10 cellular contexts compared by ENCODE assay signal in genomic region chr11:7987560-7987883, GRCh38. TPM values are rescaled to one million over a fixed set of nuclear protein-coding genes. Genes with fewer than 3 reads are reported as not detected.
DNase-seq lines count a peak whose midpoint lies in the region; TF ChIP-seq lines count a peak whose summit lies in the region.
"Not testable (repeated sequence)": the region's sequence is repeated elsewhere in the genome, so short reads cannot be mapped to it uniquely, and the experiment has no call there.
"Had no signal": no experiment of that assay in that cellular context is flagged by ENCODE, and none has a peak within 500 bp of the region (broad histone marks: within the 10 kb centered on the region; RNA-seq: fewer than 3 reads in every experiment).

No MANE protein-coding gene starts in this region.

- TF ChIP-seq EP300 in neural cell (conservative IDR thresholded peaks at IDR 0.05; ENCODE audit: poor library complexity, severe bottlenecking) = not testable (repeated sequence)

- H3K4me3 Mint-ChIP-seq in activated T-helper 1 cell treated with anti-CD3 and anti-CD28 coated beads, Interleukin-12 subunit alpha, Interleukin-12 subunit beta, Interleukin-2, Interleukin-4 antibody, amounts not matched to agents 30 ng/mL and 10 ng/mL and 1 ng/mL, durations not matched to agents 14 hours and 24 hours and 36 hours = peak overlapping the region; percentile 99

- H3K4me2 ChIP-seq in BLaER1 treated with 17β-estradiol and CSF1 and Interleukin-3, amounts not matched to agents 10 nM and 100 nM = peak overlapping the region; percentile 87 to 98 (median 97)
- H3K4me2 ChIP-seq in OCI-LY3 (ENCODE audit: low read length) (peak overlapping the region; percentile 97), neural cell (ENCODE audit: low read length) (peak overlapping the region; percentile 93)

- peak overlapping the region; percentile 50 to 92 (median 83); a peak in 21 of 22 replicates for H3K27ac ChIP-seq in BLaER1 treated with 17β-estradiol and CSF1 and Interleukin-3, amounts not matched to agents 10 nM and 100 nM
- H3K27ac ChIP-seq in HEK293 (ENCODE audit: extremely low read depth, low read depth, low read length); OCI-LY3 (ENCODE audit: low read length); ectodermal cell (ENCODE audit: insufficient read depth, low read depth, low read length, poor library complexity, severe bottlenecking); iPS-18a (ENCODE audit: low read length): not testable (repeated sequence)
- H3K27ac ChIP-seq in neural cell (ENCODE audit: low read length) (peak overlapping the region; percentile 53), subcutaneous abdominal adipose tissue (ENCODE audit: low read depth, low read length) (peak overlapping the region; percentile 66)

- H3F3A ChIP-seq in neural cell (ENCODE audit: insufficient read depth, low read length, poor library complexity, severe bottlenecking) = not testable (repeated sequence)

- not testable (repeated sequence) for H3K27me3 ChIP-seq in BLaER1 treated with 17β-estradiol and CSF1 and Interleukin-3, amounts not matched to agents 10 nM and 100 nM; OCI-LY3 (ENCODE audit: low read depth, low read length); ectodermal cell (ENCODE audit: control insufficient read depth, insufficient read depth, low read length, poor library complexity, severe bottlenecking); iPS-18a (ENCODE audit: control insufficient read depth, insufficient read depth, low read length); neural cell (ENCODE audit: insufficient read depth, low read depth, low read length); subcutaneous abdominal adipose tissue (ENCODE audit: control insufficient read depth in 5 of 5, insufficient read depth in 4 of 5, low read length in 5 of 5)

- not testable (repeated sequence) for H2AFZ ChIP-seq in OCI-LY3 (ENCODE audit: low read depth, low read length); neural cell (ENCODE audit: low read depth, low read length)

- CTCF ChIA-PET in HEK293 (lab: Yijun Ruan, JAX) = interaction anchor here (0.6 to 5.7 kb wide), 27 partner anchors 8 to 1061 kb away, joined by 3 to 85 read pairs (median 5); partner anchors contain the start of genes OR10A3 and ZNF215

- H3K36me3 ChIP-seq in BLaER1 treated with 17β-estradiol and CSF1 and Interleukin-3, amounts not matched to agents 10 nM and 100 nM = peaks cover 27 to 48% (median 45%) of the 10 kb centered on the region in 11 experiments
- H3K36me3 ChIP-seq in HEK293 (ENCODE audit: control insufficient read depth in 2 of 2, insufficient read depth in 1 of 2, low read length in 2 of 2) = peaks cover 4 to 38% of the 10 kb centered on the region in 2 experiments; a peak in 2 of 3 replicates
- H3K36me3 ChIP-seq in OCI-LY3 (replicated peaks; ENCODE audit: low read depth, low read length) = peaks cover 22% of the 10 kb centered on the region
- peaks cover 13% of the 10 kb centered on the region for H3K36me3 ChIP-seq in ectodermal cell (ENCODE audit: control insufficient read depth, insufficient read depth, low read length)
- peaks cover 22% of the 10 kb centered on the region for H3K36me3 ChIP-seq in iPS-18a (ENCODE audit: control insufficient read depth, low read depth, low read length)
- not testable (repeated sequence) for H3K36me3 ChIP-seq in neural cell (ENCODE audit: insufficient read depth, low read length)
- peaks cover 6 to 18% (median 14%) of the 10 kb centered on the region in 5 donors for H3K36me3 ChIP-seq in subcutaneous abdominal adipose tissue (ENCODE audit: control insufficient read depth in 5 of 5, insufficient read depth in 5 of 5, low read length in 5 of 5)

- peaks cover 20% of the 10 kb centered on the region for H3K36me3 Mint-ChIP-seq in activated T-helper 1 cell treated with anti-CD3 and anti-CD28 coated beads, Interleukin-12 subunit alpha, Interleukin-12 subunit beta, Interleukin-2, Interleukin-4 antibody, amounts not matched to agents 30 ng/mL and 10 ng/mL and 1 ng/mL, durations not matched to agents 14 hours and 24 hours and 36 hours (ENCODE audit: low read depth)

- H3K9me2 ChIP-seq in neural cell (ENCODE audit: insufficient read depth, low read length) = not testable (repeated sequence)

- H3K79me2 ChIP-seq in OCI-LY3 (ENCODE audit: low read length) (peaks cover 41% of the 10 kb centered on the region), neural cell (replicated peaks; ENCODE audit: insufficient read depth, low read length) (peaks cover 18% of the 10 kb centered on the region)

- H4K20me1 ChIP-seq in BLaER1 treated with 17β-estradiol and CSF1 and Interleukin-3, amounts not matched to agents 10 nM and 100 nM = peaks cover 0 to 48% (median 38%) of the 10 kb centered on the region in 11 experiments; a peak in 15 of 22 replicates
- not testable (repeated sequence) for H4K20me1 ChIP-seq in OCI-LY3 (ENCODE audit: insufficient read depth, low read length); neural cell (ENCODE audit: insufficient read depth)

- not testable (repeated sequence) for H3K27me3 Mint-ChIP-seq in activated T-helper 1 cell treated with anti-CD3 and anti-CD28 coated beads, Interleukin-12 subunit alpha, Interleukin-12 subunit beta, Interleukin-2, Interleukin-4 antibody, amounts not matched to agents 30 ng/mL and 10 ng/mL and 1 ng/mL, durations not matched to agents 14 hours and 24 hours and 36 hours (ENCODE audit: insufficient read depth)

- not testable (repeated sequence) for TF ChIP-seq CTCF in HEK293 (tag by site-specific recombination; IDR thresholded peaks at IDR 0.05); OCI-LY3 (IDR thresholded peaks at IDR 0.05; ENCODE audit: low read depth, low read length); neural cell (IDR thresholded peaks at IDR 0.05; ENCODE audit: poor library complexity, severe bottlenecking)

- not testable (repeated sequence) for H3K9me3 ChIP-seq in BLaER1 treated with 17β-estradiol and CSF1 and Interleukin-3, amounts not matched to agents 10 nM and 100 nM (replicated peaks in 1 of 11); HEK293 (ENCODE audit: control insufficient read depth, insufficient read depth, low read depth, low read length); OCI-LY3 (ENCODE audit: insufficient read depth, low read length); ectodermal cell (ENCODE audit: control insufficient read depth, low read length); iPS-18a (ENCODE audit: control insufficient read depth, low read depth, low read length); neural cell (ENCODE audit: low read length); subcutaneous abdominal adipose tissue (ENCODE audit: control insufficient read depth in 5 of 5, low read length in 5 of 5)

- peak overlapping the region; percentile 93 for H3K27ac Mint-ChIP-seq in activated T-helper 1 cell treated with anti-CD3 and anti-CD28 coated beads, Interleukin-12 subunit alpha, Interleukin-12 subunit beta, Interleukin-2, Interleukin-4 antibody, amounts not matched to agents 30 ng/mL and 10 ng/mL and 1 ng/mL, durations not matched to agents 14 hours and 24 hours and 36 hours

- H3K4me1 ChIP-seq in BLaER1 treated with 17β-estradiol and CSF1 and Interleukin-3, amounts not matched to agents 10 nM and 100 nM = peaks cover 33 to 66% (median 56%) of the 10 kb centered on the region in 10 experiments
- not testable (repeated sequence) for H3K4me1 ChIP-seq in HEK293 (ENCODE audit: control insufficient read depth, insufficient read depth, low read length); iPS-18a (ENCODE audit: control insufficient read depth, low read depth, low read length)
- peaks cover 23% of the 10 kb centered on the region for H3K4me1 ChIP-seq in OCI-LY3 (ENCODE audit: low read length)
- H3K4me1 ChIP-seq in ectodermal cell (ENCODE audit: control insufficient read depth, insufficient read depth, low read length) = peaks cover 14% of the 10 kb centered on the region
- peaks cover 2 to 29% (median 27%) of the 10 kb centered on the region in 5 donors for H3K4me1 ChIP-seq in subcutaneous abdominal adipose tissue (ENCODE audit: control insufficient read depth in 5 of 5, insufficient read depth in 5 of 5, low read length in 5 of 5)

- intact Hi-C loops in activated T-helper 1 cell treated with anti-CD3 and anti-CD28 coated beads, Interleukin-12 subunit alpha, Interleukin-12 subunit beta, Interleukin-2, Interleukin-4 antibody, amounts not matched to agents 30 ng/mL and 10 ng/mL and 1 ng/mL, durations not matched to agents 14 hours and 24 hours and 36 hours (cut with micrococcal nuclease) = loop anchor here (1.0 to 10.0 kb wide), 10 partner anchors 32 to 1755 kb away; partner anchors contain the start of genes FHIP1B, ILK, PPFIBP2 and RRP8

- 0 to 1% methylated on average over 5 to 6 of the region's 13 CpGs for WGBS in ectodermal cell, 2 experiments

- DNase-seq in activated T-helper 1 cell treated with anti-CD3 and anti-CD28 coated beads, Interleukin-12 subunit alpha, Interleukin-12 subunit beta, Interleukin-2, Interleukin-4 antibody, amounts not matched to agents 30 ng/mL and 10 ng/mL and 1 ng/mL, durations not matched to agents 14 hours and 24 hours and 36 hours (ENCODE audit: low spot score) = not testable (repeated sequence)

- H3K4me3 ChIP-seq in BLaER1 treated with 17β-estradiol and CSF1 and Interleukin-3, amounts not matched to agents 10 nM and 100 nM = peak overlapping the region; percentile 76 to 95 (median 88)
- H3K4me3 ChIP-seq in HEK293 (ENCODE audit: low read depth, low read length) (peak overlapping the region; percentile 62), OCI-LY3 (ENCODE audit: low read length) (peak overlapping the region; percentile 99), ectodermal cell (ENCODE audit: insufficient read depth, low read depth, low read length) (peak overlapping the region; percentile 82), iPS-18a (ENCODE audit: low read length) (peak overlapping the region; percentile 93), neural cell (ENCODE audit: low read length) (peak overlapping the region; percentile 83), subcutaneous abdominal adipose tissue (ENCODE audit: low read depth in 1 of 5, low read length in 5 of 5) (peak overlapping the region; percentile 75 to 92 (median 87))

- POLR2A ChIA-PET in HEK293 (lab: Yijun Ruan, JAX) = interaction anchor here (0.6 to 1.4 kb wide), 10 partner anchors 10 to 113 kb away, joined by 3 to 9 read pairs (median 4); no protein-coding TSS in a partner anchor

- peak overlapping the region; percentile 81 to 93 (median 85) for H3K9ac ChIP-seq in BLaER1 treated with 17β-estradiol and CSF1 and Interleukin-3, amounts not matched to agents 10 nM and 100 nM
- peak overlapping the region; percentile 71 for H3K9ac ChIP-seq in OCI-LY3 (ENCODE audit: low read length)
- H3K9ac ChIP-seq in iPS-18a (ENCODE audit: low read length) = peak overlapping the region; percentile 81
- H3K9ac ChIP-seq in neural cell (ENCODE audit: low read length) = peak overlapping the region; percentile 69
- peak overlapping the region; percentile 75 to 91 (median 84) for H3K9ac ChIP-seq in subcutaneous abdominal adipose tissue (ENCODE audit: low read length in 5 of 5)

- H3K9me3 Mint-ChIP-seq in activated T-helper 1 cell treated with anti-CD3 and anti-CD28 coated beads, Interleukin-12 subunit alpha, Interleukin-12 subunit beta, Interleukin-2, Interleukin-4 antibody, amounts not matched to agents 30 ng/mL and 10 ng/mL and 1 ng/mL, durations not matched to agents 14 hours and 24 hours and 36 hours = not testable (repeated sequence)

- not testable (repeated sequence) for TF ChIP-seq RAD21 in neural cell (conservative IDR thresholded peaks at IDR 0.05)

- H3K4me1 Mint-ChIP-seq in activated T-helper 1 cell treated with anti-CD3 and anti-CD28 coated beads, Interleukin-12 subunit alpha, Interleukin-12 subunit beta, Interleukin-2, Interleukin-4 antibody, amounts not matched to agents 30 ng/mL and 10 ng/mL and 1 ng/mL, durations not matched to agents 14 hours and 24 hours and 36 hours (ENCODE audit: low read depth) = peaks cover 39% of the 10 kb centered on the region

RNA-seq across cellular contexts. Expression of gene EIF3F, which starts 0.4 kb away (rescaled TPM):
- total RNA-seq in activated T-helper 1 cell treated with anti-CD3 and anti-CD28 coated beads, Interleukin-12 subunit alpha, Interleukin-12 subunit beta, Interleukin-2, Interleukin-4 antibody, amounts not matched to agents 30 ng/mL and 10 ng/mL and 1 ng/mL, durations not matched to agents 14 hours and 24 hours and 36 hours = 210 and 214 TPM in 2 replicates
- 437 TPM for polyA plus RNA-seq in ectodermal cell (2013, experiment 1 of 4)
- 433 TPM for polyA plus RNA-seq in ectodermal cell (2013, experiment 2 of 4)
- polyA plus RNA-seq in ectodermal cell (2013, experiment 3 of 4) = 437 TPM
- polyA plus RNA-seq in ectodermal cell (2013, experiment 4 of 4) = 496 TPM
- 266 and 270 TPM in 2 replicates for polyA plus RNA-seq in neural cell
- 188 and 231 TPM in 2 replicates for polyA minus RNA-seq in neural cell

RNA-seq across cellular contexts. Expression of gene NLRP10, which starts 22.3 kb away (rescaled TPM):
- not detected in 2 replicates for total RNA-seq in activated T-helper 1 cell treated with anti-CD3 and anti-CD28 coated beads, Interleukin-12 subunit alpha, Interleukin-12 subunit beta, Interleukin-2, Interleukin-4 antibody, amounts not matched to agents 30 ng/mL and 10 ng/mL and 1 ng/mL, durations not matched to agents 14 hours and 24 hours and 36 hours
- polyA plus RNA-seq in ectodermal cell (2013, experiment 1 of 4) = not detected
- not detected for polyA plus RNA-seq in ectodermal cell (2013, experiment 2 of 4)
- not detected for polyA plus RNA-seq in ectodermal cell (2013, experiment 3 of 4)
- not detected for polyA plus RNA-seq in ectodermal cell (2013, experiment 4 of 4)
- not detected in 2 replicates for polyA plus RNA-seq in neural cell
- polyA minus RNA-seq in neural cell = not detected in 2 replicates
- total RNA-seq: left cardiac atrium, ureter had no signal

RNA-seq across cellular contexts. Expression of gene OR10A3, which starts 46.0 kb away (rescaled TPM):
- total RNA-seq in activated T-helper 1 cell treated with anti-CD3 and anti-CD28 coated beads, Interleukin-12 subunit alpha, Interleukin-12 subunit beta, Interleukin-2, Interleukin-4 antibody, amounts not matched to agents 30 ng/mL and 10 ng/mL and 1 ng/mL, durations not matched to agents 14 hours and 24 hours and 36 hours = not detected in 2 replicates
- polyA plus RNA-seq in ectodermal cell (2013, experiment 1 of 4) = not detected
- not detected for polyA plus RNA-seq in ectodermal cell (2013, experiment 2 of 4)
- not detected for polyA plus RNA-seq in ectodermal cell (2013, experiment 3 of 4)
- not detected for polyA plus RNA-seq in ectodermal cell (2013, experiment 4 of 4)
- not detected in 2 replicates for polyA plus RNA-seq in neural cell
- not detected in 2 replicates for polyA minus RNA-seq in neural cell
- total RNA-seq: left cardiac atrium, ureter had no signal

RNA-seq across cellular contexts. Expression of gene OR10A6, which starts 56.5 kb away (rescaled TPM):
- total RNA-seq in activated T-helper 1 cell treated with anti-CD3 and anti-CD28 coated beads, Interleukin-12 subunit alpha, Interleukin-12 subunit beta, Interleukin-2, Interleukin-4 antibody, amounts not matched to agents 30 ng/mL and 10 ng/mL and 1 ng/mL, durations not matched to agents 14 hours and 24 hours and 36 hours = not detected in 2 replicates
- polyA plus RNA-seq in ectodermal cell (2013, experiment 1 of 4) = not detected
- polyA plus RNA-seq in ectodermal cell (2013, experiment 2 of 4) = not detected
- not detected for polyA plus RNA-seq in ectodermal cell (2013, experiment 3 of 4)
- not detected for polyA plus RNA-seq in ectodermal cell (2013, experiment 4 of 4)
- not detected in 2 replicates for polyA plus RNA-seq in neural cell
- polyA minus RNA-seq in neural cell = not detected in 2 replicates
- total RNA-seq: left cardiac atrium, ureter had no signal
